In the genomic region with DNA sequence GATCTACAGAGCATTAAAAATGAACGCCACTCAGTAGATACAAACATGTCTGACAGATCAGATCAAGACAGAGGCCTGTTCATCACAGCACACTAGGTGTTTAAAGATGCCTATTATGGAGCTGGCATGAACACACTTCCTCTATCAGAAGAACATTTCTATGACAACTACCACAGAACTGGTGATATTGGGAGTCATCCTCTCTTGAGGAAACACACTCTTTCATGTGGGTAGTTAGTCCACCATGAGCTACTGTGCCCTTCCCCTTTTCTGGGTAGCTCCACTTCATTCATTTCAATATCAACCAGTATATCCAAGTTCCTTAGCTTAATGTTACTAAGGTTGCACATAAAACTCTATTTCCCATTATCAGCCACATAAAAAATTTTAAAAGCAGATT, we compare ENCODE assay signal across 33 cellular contexts. TPM values are rescaled to one million over a fixed set of nuclear protein-coding genes. Genes with fewer than 3 reads are reported as not detected.
"Had no signal": no experiment of that assay in that cellular context is flagged by ENCODE, and none has a peak within 500 bp of the region (broad histone marks: within the 10 kb centered on the region; RNA-seq: fewer than 3 reads in every experiment).

No MANE protein-coding gene starts in this region.

- H3K9me3 Mint-ChIP-seq: activated CD8-positive, alpha-beta T cell treated with anti-CD3 and anti-CD28 coated beads for 36 hours; activated naive CD4-positive, alpha-beta T cell treated with anti-CD3 and anti-CD28 coated beads, Interleukin-2, amount 50 U/mL, for 72 hours; memory B cell; natural killer cell; neural progenitor cell; stimulated activated effector memory CD8-positive, alpha-beta T cell treated with anti-CD3 and anti-CD28 coated beads, Interleukin-12 subunit alpha, Interleukin-12 subunit beta, amount 100 ng/mL, for 72 hours; stimulated activated naive CD8-positive, alpha-beta T cell treated with anti-CD3 and anti-CD28 coated beads, Interleukin-15, amount 100 ng/mL, for 72 hours; T-helper 1 cell treated with Interleukin-12 subunit alpha and Interleukin-12 subunit beta and Interleukin-4 antibody, amounts not matched to agents 30 μg/mL and 1 μg/mL, for 36 hours; type B pancreatic cell; WTC11 had no signal

- H3K27ac ChIP-seq: body of pancreas, colonic mucosa, neural progenitor cell, parathyroid adenoma, psoas muscle, sigmoid colon had no signal

- H3K27ac Mint-ChIP-seq: activated CD8-positive, alpha-beta memory T cell treated with anti-CD3 and anti-CD28 coated beads, Interleukin-2, amount 10 ng/mL, durations not matched to agents 7 days and 5 days; activated CD8-positive, alpha-beta T cell treated with anti-CD3 and anti-CD28 coated beads for 36 hours; activated naive CD4-positive, alpha-beta T cell treated with anti-CD3 and anti-CD28 coated beads, Interleukin-2, amount 50 U/mL, for 72 hours; memory B cell; natural killer cell; neural progenitor cell; stimulated activated effector memory CD8-positive, alpha-beta T cell treated with anti-CD3 and anti-CD28 coated beads, Interleukin-12 subunit alpha, Interleukin-12 subunit beta, amount 100 ng/mL, for 72 hours; stimulated activated naive CD8-positive, alpha-beta T cell treated with anti-CD3 and anti-CD28 coated beads, Interleukin-15, amount 100 ng/mL, for 72 hours; T-helper 1 cell treated with Interleukin-12 subunit alpha and Interleukin-12 subunit beta and Interleukin-4 antibody, amounts not matched to agents 30 μg/mL and 1 μg/mL, for 36 hours; type B pancreatic cell; WTC11 had no signal

- H3K4me1 ChIP-seq: body of pancreas, colonic mucosa, neural progenitor cell, parathyroid adenoma, psoas muscle, sigmoid colon had no signal

- H3K79me2 ChIP-seq: parathyroid adenoma had no signal

- H3K9ac ChIP-seq: neural progenitor cell, parathyroid adenoma had no signal

- H3K4me3 Mint-ChIP-seq: activated CD8-positive, alpha-beta memory T cell treated with anti-CD3 and anti-CD28 coated beads, Interleukin-2, amount 10 ng/mL, durations not matched to agents 7 days and 5 days; activated CD8-positive, alpha-beta T cell treated with anti-CD3 and anti-CD28 coated beads for 36 hours; memory B cell; natural killer cell; neural progenitor cell; stimulated activated effector memory CD8-positive, alpha-beta T cell treated with anti-CD3 and anti-CD28 coated beads, Interleukin-12 subunit alpha, Interleukin-12 subunit beta, amount 100 ng/mL, for 72 hours; stimulated activated naive CD8-positive, alpha-beta T cell treated with anti-CD3 and anti-CD28 coated beads, Interleukin-15, amount 100 ng/mL, for 72 hours; T-helper 1 cell treated with Interleukin-12 subunit alpha and Interleukin-12 subunit beta and Interleukin-4 antibody, amounts not matched to agents 30 μg/mL and 1 μg/mL, for 36 hours; type B pancreatic cell; WTC11 had no signal

- DNase-seq: activated CD4-positive, alpha-beta T cell treated with anti-CD3 and anti-CD28 coated beads, Interleukin-2, amount 50 U/mL, for 1 hour; activated CD8-positive, alpha-beta memory T cell treated with anti-CD3 and anti-CD28 coated beads, Interleukin-2, amount 10 ng/mL, durations not matched to agents 7 days and 5 days; activated CD8-positive, alpha-beta T cell treated with anti-CD3 and anti-CD28 coated beads for 36 hours; activated naive CD4-positive, alpha-beta T cell; activated T-cell treated with anti-CD3 and anti-CD28 coated beads, Interleukin-2, amount 50 U/mL, for 48 hours; anterior cingulate cortex; body of pancreas; cerebellar nuclear complex; colonic mucosa; effector memory CD4-positive, alpha-beta T cell; head of caudate nucleus; hippocampal formation; left cardiac atrium; natural killer cell; occipital lobe; psoas muscle; sigmoid colon; small intestine; stimulated activated CD4-positive, alpha-beta T cell treated with anti-CD3 and anti-CD28 coated beads, Interleukin-4, amount 100 ng/mL, for 24 hours; stimulated activated naive CD8-positive, alpha-beta T cell treated with anti-CD3 and anti-CD28 coated beads, Interleukin-15, amount 100 ng/mL, for 72 hours; substantia nigra; T-helper 9 cell had no signal

- H3K27me3 ChIP-seq: body of pancreas, colonic mucosa, neural progenitor cell, sigmoid colon had no signal

- H3K4me1 Mint-ChIP-seq: activated CD8-positive, alpha-beta memory T cell treated with anti-CD3 and anti-CD28 coated beads, Interleukin-2, amount 10 ng/mL, durations not matched to agents 7 days and 5 days; memory B cell; natural killer cell; neural progenitor cell; stimulated activated effector memory CD8-positive, alpha-beta T cell treated with anti-CD3 and anti-CD28 coated beads, Interleukin-12 subunit alpha, Interleukin-12 subunit beta, amount 100 ng/mL, for 72 hours; stimulated activated naive CD8-positive, alpha-beta T cell treated with anti-CD3 and anti-CD28 coated beads, Interleukin-15, amount 100 ng/mL, for 72 hours; WTC11 had no signal

- H3K27me3 Mint-ChIP-seq: activated CD8-positive, alpha-beta T cell treated with anti-CD3 and anti-CD28 coated beads for 36 hours; stimulated activated naive CD8-positive, alpha-beta T cell treated with anti-CD3 and anti-CD28 coated beads, Interleukin-15, amount 100 ng/mL, for 72 hours; type B pancreatic cell had no signal

- H3K36me3 Mint-ChIP-seq: activated CD8-positive, alpha-beta memory T cell treated with anti-CD3 and anti-CD28 coated beads, Interleukin-2, amount 10 ng/mL, durations not matched to agents 7 days and 5 days; activated naive CD4-positive, alpha-beta T cell treated with anti-CD3 and anti-CD28 coated beads, Interleukin-2, amount 50 U/mL, for 72 hours; memory B cell; natural killer cell; neural progenitor cell; stimulated activated effector memory CD8-positive, alpha-beta T cell treated with anti-CD3 and anti-CD28 coated beads, Interleukin-12 subunit alpha, Interleukin-12 subunit beta, amount 100 ng/mL, for 72 hours; type B pancreatic cell; WTC11 had no signal

- H2AFZ ChIP-seq: neural progenitor cell, parathyroid adenoma had no signal

- H3K4me2 ChIP-seq: neural progenitor cell had no signal

- H3K9me3 ChIP-seq: body of pancreas, colonic mucosa, psoas muscle, sigmoid colon had no signal

- H3K36me3 ChIP-seq: colonic mucosa, neural progenitor cell had no signal

- H3K4me3 ChIP-seq: body of pancreas, colonic mucosa, neural progenitor cell, psoas muscle, sigmoid colon had no signal

- FAIRE-seq: keratinocyte, small intestine, TTC549 had no signal

RNA-seq across cellular contexts. Expression of a gene that starts 46.7 kb away (rescaled TPM):
- total RNA-seq: activated CD8-positive, alpha-beta memory T cell treated with anti-CD3 and anti-CD28 coated beads, Interleukin-2, amount 10 ng/mL, durations not matched to agents 7 days and 5 days; activated CD8-positive, alpha-beta T cell treated with anti-CD3 and anti-CD28 coated beads for 36 hours; activated naive CD4-positive, alpha-beta T cell treated with anti-CD3 and anti-CD28 coated beads, Interleukin-2, amount 50 U/mL, for 72 hours; dermis microvascular lymphatic vessel endothelial cell had no signal
